8 cellular contexts compared by ENCODE assay signal in the genomic region with DNA sequence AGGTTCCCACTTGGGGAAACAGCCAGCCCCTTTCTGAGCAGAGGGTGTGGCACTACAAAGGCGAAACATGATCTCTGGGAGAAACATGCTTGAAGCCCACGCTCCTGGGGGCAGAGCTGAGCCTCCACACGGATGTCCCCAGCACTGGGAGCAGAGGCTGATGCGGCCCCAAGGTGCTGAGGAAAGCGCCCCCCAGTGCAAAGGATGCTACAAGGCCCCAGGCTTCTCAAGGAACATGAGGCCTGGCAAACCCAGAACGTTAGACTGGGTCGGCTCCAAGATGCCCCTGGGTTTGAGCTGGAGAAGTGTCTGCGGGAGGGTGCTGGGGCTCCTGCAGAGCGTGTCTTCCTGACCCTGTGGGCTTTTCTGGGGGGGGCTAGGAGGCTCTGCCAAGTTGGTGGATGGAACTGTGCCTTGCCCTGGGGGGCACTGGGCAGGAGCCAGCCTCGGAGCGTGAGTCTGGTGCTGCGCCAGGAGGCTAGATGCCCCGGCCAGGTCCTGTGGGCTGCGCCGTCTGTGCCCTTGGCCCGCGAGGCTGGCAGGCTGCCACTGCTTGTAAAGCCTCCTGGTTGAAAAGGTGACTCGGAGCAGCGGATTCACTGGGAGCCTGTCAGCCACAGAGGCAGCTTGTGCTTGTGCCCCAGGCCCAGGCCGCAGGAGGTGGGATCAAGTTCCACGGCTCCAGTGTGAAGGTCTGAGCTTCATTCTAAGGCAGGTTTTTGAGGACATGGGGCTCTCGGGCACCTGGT. TPM values are rescaled to one million over a fixed set of nuclear protein-coding genes. Genes with fewer than 3 reads are reported as not detected.
DNase-seq lines count a peak whose midpoint lies in the region; ATAC-seq, FAIRE-seq and TF ChIP-seq lines count a peak whose summit lies in the region.

No MANE protein-coding gene starts in this region.

- no peak overlapping the region for H3K18ac ChIP-seq in H1 (ENCODE audit: extremely low read depth, low read length)

- CTCF ChIA-PET in activated naive CD4-positive, alpha-beta T cell treated with anti-CD3 and anti-CD28 coated beads, Interleukin-2, amount 10 ng/mL, durations not matched to agents 7 days and 5 days (lab: Charles Lee): interaction anchor here (3.6 kb wide), 1 partner anchor 36 kb away, joined by 14 read pairs; no protein-coding TSS in a partner anchor
- CTCF ChIA-PET in Panc1 (lab: Charles Lee) (no interaction called here), H1 (lab: Charles Lee; ENCODE audit: partially characterized antibody) (interaction anchor here (0.6 to 1.4 kb wide), 7 partner anchors 10 to 233 kb away, joined by 3 to 8 read pairs (median 3); no protein-coding TSS in a partner anchor)

- H3K27ac Mint-ChIP-seq in activated naive CD4-positive, alpha-beta T cell treated with anti-CD3 and anti-CD28 coated beads, Interleukin-2, amount 10 ng/mL, durations not matched to agents 7 days and 5 days: peak overlapping the region; percentile 88
- H3K27ac Mint-ChIP-seq in naive thymus-derived CD8-positive, alpha-beta T cell: peak overlapping the region; percentile 82 to 98 (median 96)
- H3K27ac Mint-ChIP-seq in glutamatergic neuron (ENCODE audit: unreplicated experiment): no peak overlapping the region
- H3K27ac Mint-ChIP-seq in neural progenitor cell: no peak overlapping the region

- H3K79me2 ChIP-seq in H1 (ENCODE audit: control insufficient read depth in 1 of 2, insufficient read depth in 2 of 2, low read length in 2 of 2): peaks cover 0 to 35% of the 10 kb centered on the region in 2 experiments; a peak in 2 of 4 replicates
- no peaks in the 10 kb centered on the region for H3K79me2 ChIP-seq in neural progenitor cell (ENCODE audit: low read depth)

- no peak overlapping the region for H2BK120ac ChIP-seq in H1 (replicated peaks; ENCODE audit: low read depth, low read length)

- H3K14ac ChIP-seq in H1 (ENCODE audit: insufficient read length): no peak overlapping the region

- H4K20me1 ChIP-seq in H1 (replicated peaks in 1 of 2; ENCODE audit: control insufficient read depth in 1 of 2, insufficient read depth in 2 of 2, low read length in 2 of 2) (no peaks in the 10 kb centered on the region), neural progenitor cell (ENCODE audit: low read depth) (no peaks in the 10 kb centered on the region)

- H3K27me3 ChIP-seq in Panc1 (ENCODE audit: control insufficient read depth, insufficient read depth, low read length) (no peaks in the 10 kb centered on the region), H1 (replicated peaks in 1 of 4; ENCODE audit: control insufficient read depth in 3 of 4, extremely low read depth in 1 of 4, insufficient read depth in 3 of 4, low read length in 3 of 4) (no peaks in the 10 kb centered on the region), neural progenitor cell (no peaks in the 10 kb centered on the region)

- peaks cover 5% of the 10 kb centered on the region for H3F3A ChIP-seq in neural progenitor cell (ENCODE audit: low read depth)

- peak; percentile 80 for ATAC-seq in Panc1
- peak; percentile 26 to 29 for ATAC-seq in naive thymus-derived CD8-positive, alpha-beta T cell

- no peak overlapping the region for H3K56ac ChIP-seq in H1 (replicated peaks; ENCODE audit: insufficient read length, low read depth, low read length)

- no peak for FAIRE-seq in H1 (lab: Jason Lieb, UNC)

- TF ChIP-seq CTCF in Panc1 (IDR thresholded peaks at IDR 0.05): no peak; the same call in 1 of the 2 replicates
- peak in 2 of 3 experiments; percentile 3 to 9; a peak in 2 of 4 replicates for TF ChIP-seq CTCF in H1 (IDR thresholded peaks at IDR 0.05; ENCODE audit: control extremely low read depth in 1 of 3, insufficient read depth in 1 of 3, low read depth in 1 of 3, low read length in 3 of 3)
- no peak for TF ChIP-seq CTCF in glutamatergic neuron (IDR thresholded peaks at IDR 0.05; ENCODE audit: partially characterized antibody, unreplicated experiment)
- no peak for TF ChIP-seq CTCF in neural progenitor cell (IDR thresholded peaks at IDR 0.05)

- H3K27me3 Mint-ChIP-seq in activated naive CD4-positive, alpha-beta T cell treated with anti-CD3 and anti-CD28 coated beads, Interleukin-2, amount 10 ng/mL, durations not matched to agents 7 days and 5 days: no peaks in the 10 kb centered on the region
- no peaks in the 10 kb centered on the region for H3K27me3 Mint-ChIP-seq in naive thymus-derived CD8-positive, alpha-beta T cell
- H3K27me3 Mint-ChIP-seq in glutamatergic neuron (ENCODE audit: unreplicated experiment) (peaks cover 3% of the 10 kb centered on the region), neural progenitor cell (ENCODE audit: insufficient read depth, low read depth) (no peaks in the 10 kb centered on the region)

- peaks cover 18% of the 10 kb centered on the region for H3K36me3 Mint-ChIP-seq in activated naive CD4-positive, alpha-beta T cell treated with anti-CD3 and anti-CD28 coated beads, Interleukin-2, amount 10 ng/mL, durations not matched to agents 7 days and 5 days
- H3K36me3 Mint-ChIP-seq in naive thymus-derived CD8-positive, alpha-beta T cell: no peaks in the 10 kb centered on the region
- H3K36me3 Mint-ChIP-seq in glutamatergic neuron (ENCODE audit: unreplicated experiment) (no peaks in the 10 kb centered on the region), neural progenitor cell (no peaks in the 10 kb centered on the region)

- H3K4me1 ChIP-seq in Panc1 (ENCODE audit: control insufficient read depth, insufficient read depth, low read length) (peaks cover 80% of the 10 kb centered on the region), H1 (replicated peaks in 1 of 4; ENCODE audit: control insufficient read depth in 3 of 4, insufficient read depth in 4 of 4, low read length in 3 of 4) (peaks cover 11 to 26% (median 19%) of the 10 kb centered on the region in 4 experiments), neural progenitor cell (peaks cover 13% of the 10 kb centered on the region)

- no peak overlapping the region for H4K5ac ChIP-seq in H1 (ENCODE audit: insufficient read length, low read depth, low read length)

- POLR2A ChIA-PET in Panc1 (lab: Charles Lee) (interaction anchor here (0.6 kb wide), 1 partner anchor 14 kb away, joined by 4 read pairs; no protein-coding TSS in a partner anchor), H1 (lab: Charles Lee; ENCODE audit: partially characterized antibody) (interaction anchor here (0.6 to 2.3 kb wide), 5 partner anchors 9 to 43 kb away, joined by 3 to 12 read pairs (median 3); partner anchors contain the start of gene SYNJ2)
- POLR2A ChIA-PET in naive thymus-derived CD8-positive, alpha-beta T cell (lab: Charles Lee): interaction anchor here (1.0 to 1.6 kb wide), 3 partner anchors 8 to 77 kb away, joined by 4 to 7 read pairs (median 7); partner anchors contain the start of gene SYNJ2

- H3K4ac ChIP-seq in H1 (replicated peaks; ENCODE audit: insufficient read length, low read depth, low read length): no peak overlapping the region

- TF ChIP-seq EP300 in H1 (IDR thresholded peaks at IDR 0.05; ENCODE audit: borderline replicate concordance in 1 of 2, low read depth in 2 of 2, low read length in 2 of 2): no peak

- H3K4me2 ChIP-seq in H1 (ENCODE audit: insufficient read depth in 1 of 2, low read depth in 2 of 2, low read length in 2 of 2): no peak overlapping the region; a peak in 1 of 4 replicates
- no peak overlapping the region for H3K4me2 ChIP-seq in neural progenitor cell

- H2BK15ac ChIP-seq in H1 (ENCODE audit: low read length): no peak overlapping the region

- H3K4me3 ChIP-seq in Panc1 (ENCODE audit: low read depth in 2 of 2, low read length in 2 of 2) (peak overlapping the region in 1 of 2 experiments; percentile 5; a peak in 1 of 4 replicates), H1 (ENCODE audit: extremely low read depth in 1 of 4, insufficient read depth in 2 of 4, low read depth in 3 of 4, low read length in 4 of 4) (no peak overlapping the region), neural progenitor cell (no peak overlapping the region)

- no peaks in the 10 kb centered on the region for H3K23me2 ChIP-seq in H1 (ENCODE audit: low read depth, low read length)

- no peak overlapping the region for H3K23ac ChIP-seq in H1 (ENCODE audit: insufficient read length)

- H4K91ac ChIP-seq in H1 (replicated peaks; ENCODE audit: insufficient read length, low read length): no peak overlapping the region

- peaks cover 68% of the 10 kb centered on the region for H3K4me1 Mint-ChIP-seq in activated naive CD4-positive, alpha-beta T cell treated with anti-CD3 and anti-CD28 coated beads, Interleukin-2, amount 10 ng/mL, durations not matched to agents 7 days and 5 days
- peaks cover 28 to 70% (median 66%) of the 10 kb centered on the region in 4 donors for H3K4me1 Mint-ChIP-seq in naive thymus-derived CD8-positive, alpha-beta T cell
- H3K4me1 Mint-ChIP-seq in glutamatergic neuron (ENCODE audit: low read depth, unreplicated experiment) (peaks cover 24% of the 10 kb centered on the region), neural progenitor cell (peaks cover 19% of the 10 kb centered on the region)

- H3K9me3 Mint-ChIP-seq in activated naive CD4-positive, alpha-beta T cell treated with anti-CD3 and anti-CD28 coated beads, Interleukin-2, amount 10 ng/mL, durations not matched to agents 7 days and 5 days: no peaks in the 10 kb centered on the region
- no peaks in the 10 kb centered on the region for H3K9me3 Mint-ChIP-seq in naive thymus-derived CD8-positive, alpha-beta T cell
- H3K9me3 Mint-ChIP-seq in glutamatergic neuron (ENCODE audit: unreplicated experiment) (peaks cover 5% of the 10 kb centered on the region), neural progenitor cell (no peaks in the 10 kb centered on the region)

- H3K9me3 ChIP-seq in Panc1 (ENCODE audit: control insufficient read depth, insufficient read depth, low read depth, low read length): no peaks in the 10 kb centered on the region
- no peaks in the 10 kb centered on the region for H3K9me3 ChIP-seq in H1 (ENCODE audit: insufficient read depth in 2 of 2, low read depth in 1 of 2, low read length in 1 of 2)
- no peaks in the 10 kb centered on the region for H3K9me3 ChIP-seq in neural progenitor cell (ENCODE audit: low read depth)

- intact Hi-C loops in Panc1 (cut with micrococcal nuclease; ENCODE audit: unreplicated experiment): no loop called here

- WGBS in H1 (ENCODE audit: extremely low coverage in 1 of 2, insufficient coverage in 1 of 2, insufficient read length in 1 of 2, insufficient replicate concordance in 2 of 2, low coverage in 1 of 2, low lambda C conversion rate in 2 of 2, missing lambda C conversion rate in 1 of 2), 2 experiments: 82% methylated on average over 22 of the region's 22 CpGs; no CpG with 5 or more reads in 1 of the 2 experiments

- no TSS peak for BruUV-seq in Panc1 (replicated peaks; lab: Mats Ljungman, UMichigan)

- TF ChIP-seq RAD21 in H1 (IDR thresholded peaks at IDR 0.05 in 1 of 2, conservative IDR thresholded peaks at IDR 0.05 in 1 of 2; ENCODE audit: low read depth in 2 of 2, low read length in 2 of 2): peak in 1 of 2 experiments; percentile 15; a peak in 1 of 4 replicates

- peak overlapping the region; percentile 60; the same call in 1 of the 2 replicates for H2BK5ac ChIP-seq in H1 (ENCODE audit: low read depth, low read length)

- peaks cover 3% of the 10 kb centered on the region for H3K79me1 ChIP-seq in H1 (ENCODE audit: low read depth, low read length)

- H3K4me3 Mint-ChIP-seq in activated naive CD4-positive, alpha-beta T cell treated with anti-CD3 and anti-CD28 coated beads, Interleukin-2, amount 10 ng/mL, durations not matched to agents 7 days and 5 days: peak overlapping the region; percentile 65
- H3K4me3 Mint-ChIP-seq in naive thymus-derived CD8-positive, alpha-beta T cell: peak overlapping the region in 9 of 10 donors; percentile 69 to 91 (median 86)
- no peak overlapping the region for H3K4me3 Mint-ChIP-seq in glutamatergic neuron (ENCODE audit: unreplicated experiment)
- H3K4me3 Mint-ChIP-seq in neural progenitor cell: no peak overlapping the region

- DNase-seq in activated naive CD4-positive, alpha-beta T cell treated with anti-CD3 and anti-CD28 coated beads, Interleukin-2, amount 10 ng/mL, durations not matched to agents 7 days and 5 days: peak; percentile 31
- no peak for DNase-seq in activated naive CD4-positive, alpha-beta T cell treated with anti-CD3 and anti-CD28 coated beads, Interleukin-2, amount 50 U/mL, for 16 hours
- no peak for DNase-seq in Panc1 (ENCODE audit: low read depth, low spot score)
- DNase-seq in H1 (ENCODE audit: low read depth in 1 of 2, low spot score in 2 of 2): no peak
- peak in 2 of 10 donors; percentile 30 to 59 for DNase-seq in naive thymus-derived CD8-positive, alpha-beta T cell
- no peak for DNase-seq in glutamatergic neuron
- no peak for DNase-seq in stimulated activated CD8-positive, alpha-beta memory T cell treated with anti-CD3 and anti-CD28 coated beads, Interleukin-4, amount 100 ng/mL, for 48 hours
- DNase-seq in neural progenitor cell (ENCODE audit: low spot score): no peak

- in situ Hi-C loops in Panc1 (cut with HindIII; ENCODE audit: low pct_unique_long_range_greater_than_20kb, low sequenced_read_pairs): no loop called here

- peak overlapping the region; percentile 97 for H3K27ac ChIP-seq in Panc1 (ENCODE audit: low read length)
- no peak overlapping the region for H3K27ac ChIP-seq in H1 (ENCODE audit: low read depth, low read length)
- no peak overlapping the region for H3K27ac ChIP-seq in neural progenitor cell

- 0 out of 3 replicates have a peak, but pooled peaks of 1 of the 2 experiments have one; percentile 4 for TF ChIP-seq POLR2A in H1 (IDR thresholded peaks at IDR 0.05; ENCODE audit: control extremely low read depth in 1 of 2, low read depth in 2 of 2, low read length in 2 of 2)

- H3K9ac ChIP-seq in H1 (replicated peaks in 1 of 4; ENCODE audit: extremely low read depth in 1 of 4, low read depth in 3 of 4, low read length in 3 of 4) (no peak overlapping the region), neural progenitor cell (no peak overlapping the region)

- peaks cover 2% of the 10 kb centered on the region; the same call in 1 of the 2 replicates for H3K36me3 ChIP-seq in Panc1 (ENCODE audit: control insufficient read depth, insufficient read depth, low read length)
- no peaks in the 10 kb centered on the region for H3K36me3 ChIP-seq in H1 (ENCODE audit: control insufficient read depth in 2 of 4, insufficient read depth in 4 of 4, low read length in 3 of 4)
- no peaks in the 10 kb centered on the region for H3K36me3 ChIP-seq in neural progenitor cell

- no peak overlapping the region for H2BK20ac ChIP-seq in H1 (ENCODE audit: low read length)

- H2AFZ ChIP-seq in H1 (ENCODE audit: low read length) (no peak overlapping the region), neural progenitor cell (replicated peaks) (no peak overlapping the region)

- H2AK5ac ChIP-seq in H1 (ENCODE audit: low read depth, low read length): peak overlapping the region; percentile 48; the same call in 1 of the 2 replicates

- H4K8ac ChIP-seq in H1 (ENCODE audit: extremely low read depth, insufficient read depth, low read length): no peak overlapping the region; the same call in 1 of the 2 replicates

- 0 out of 2 replicates have a peak overlapping the region, but pooled peaks have one; percentile 68 for H2BK12ac ChIP-seq in H1 (ENCODE audit: low read depth, low read length)

RNA-seq across cellular contexts. Expression of gene SYNJ2, which starts 8.1 kb away (rescaled TPM):
- 70.0 TPM for total RNA-seq in Panc1 (2021; ENCODE audit: unreplicated experiment)
- 38.7 TPM for polyA plus RNA-seq in Panc1 (2012; ENCODE audit: insufficient read length)
- total RNA-seq in H1 (2021; fragmentation: NEBNext Ultra II Directional; extraction: Animal tissue kit (Norgen Biotek cat#: 25700)): 13.5 and 13.9 TPM in 2 replicates
- polyA plus RNA-seq in H1 (2011; rRNA removed): 3.7 TPM in 2 replicates
- polyA plus RNA-seq in H1 (2011; cell fraction: cytosol; rRNA removed): 3.4 TPM
- 8.0 TPM for polyA plus RNA-seq in H1 (2011; cell fraction: nucleus; rRNA removed)
- polyA plus RNA-seq in H1 (2012, experiment 1 of 2): 4.8 to 6.4 TPM (median 5.5 TPM) in 4 replicates
- polyA plus RNA-seq in H1 (2012, experiment 2 of 2): 2.3 TPM
- polyA plus RNA-seq in H1 (2013, experiment 1 of 2): 6.1 TPM
- 5.8 TPM for polyA plus RNA-seq in H1 (2013, experiment 2 of 2)
- 8.9 and 9.5 TPM in 2 replicates for polyA minus RNA-seq in H1 (2011; rRNA and poly(A)+ RNA removed)
- 5.3 TPM for polyA minus RNA-seq in H1 (2011; cell fraction: cytosol; rRNA and poly(A)+ RNA removed)
- polyA minus RNA-seq in H1 (2011; cell fraction: nucleus; rRNA and poly(A)+ RNA removed): 6.2 TPM
- 10 to 100 TPM; 15.7 to 16.3 TPM for total RNA-seq in naive thymus-derived CD8-positive, alpha-beta T cell
- 1 to 10 TPM; 5.2 to 8.5 (median 8.2) TPM for polyA plus RNA-seq in naive thymus-derived CD8-positive, alpha-beta T cell
- 2.4 TPM for total RNA-seq in glutamatergic neuron (ENCODE audit: unreplicated experiment)
- total RNA-seq in neural progenitor cell (ENCODE audit: low replicate concordance): 2.5 and 4.8 TPM in 2 replicates

Comparison
In these comparisons a context has a peak if more than half of its experiments do, and no peak if none do; other contexts are left out.
1. H3K27ac Mint-ChIP-seq: peak in activated naive CD4-positive, alpha-beta T cell treated with anti-CD3 and anti-CD28 coated beads, Interleukin-2, amount 10 ng/mL, durations not matched to agents 7 days and 5 days (single experiment) and naive thymus-derived CD8-positive, alpha-beta T cell (10 of 10); none in glutamatergic neuron (single experiment) and neural progenitor cell (single experiment).
2. H3K4me3 Mint-ChIP-seq: peak in activated naive CD4-positive, alpha-beta T cell treated with anti-CD3 and anti-CD28 coated beads, Interleukin-2, amount 10 ng/mL, durations not matched to agents 7 days and 5 days (single experiment) and naive thymus-derived CD8-positive, alpha-beta T cell (9 of 10); none in glutamatergic neuron (single experiment) and neural progenitor cell (single experiment).
3. CTCF ChIP-seq: peak in H1 (2 of 3); none in Panc1 (single experiment), glutamatergic neuron (single experiment) and neural progenitor cell (single experiment).